ENCODE assay signal across 8 cellular contexts in genomic region chr1:205121660-205122488, GRCh38. TPM values are rescaled to one million over a fixed set of nuclear protein-coding genes. Genes with fewer than 3 reads are reported as not detected.
DNase-seq lines count a peak whose midpoint lies in the region; ATAC-seq and FAIRE-seq lines count a peak whose summit lies in the region.

RBBP5 (minus strand) TSS chr1:205121978; CDS start chr1:205121873, 105 bp downstream.

- H3K9me3 Mint-ChIP-seq in activated CD4-positive, alpha-beta T cell treated with anti-CD3 and anti-CD28 coated beads, Interleukin-2, amount 10 ng/mL, durations not matched to agents 24 days and 14 days = no peaks in the 10 kb centered on the region

- H3K36me3 Mint-ChIP-seq in activated CD4-positive, alpha-beta T cell treated with anti-CD3 and anti-CD28 coated beads, Interleukin-2, amount 10 ng/mL, durations not matched to agents 24 days and 14 days (ENCODE audit: low read depth) = peaks cover 14% of the 10 kb centered on the region

- peak within 1 kb of the TSS; percentile 98 for H3K4me3 Mint-ChIP-seq in activated CD4-positive, alpha-beta T cell treated with anti-CD3 and anti-CD28 coated beads, Interleukin-2, amount 10 ng/mL, durations not matched to agents 24 days and 14 days

- H3K4me3 ChIP-seq in BLaER1 = peak within 1 kb of the TSS; percentile 91

- H3K27me3 Mint-ChIP-seq in activated CD4-positive, alpha-beta T cell treated with anti-CD3 and anti-CD28 coated beads, Interleukin-2, amount 10 ng/mL, durations not matched to agents 24 days and 14 days = no peaks in the 10 kb centered on the region

- H3K4me2 ChIP-seq in BLaER1 = peak within 1 kb of the TSS; percentile 97

- peaks cover 24% of the 10 kb centered on the region for H3K36me3 ChIP-seq in BLaER1

- no peaks in the 10 kb centered on the region for H3K27me3 ChIP-seq in BLaER1

- intact Hi-C loops in activated CD4-positive, alpha-beta T cell treated with anti-CD3 and anti-CD28 coated beads, Interleukin-2, amount 10 ng/mL, durations not matched to agents 24 days and 14 days (cut with micrococcal nuclease) = loop anchor here (1.0 to 5.0 kb wide), 7 partner anchors 19 to 1260 kb away; partner anchors contain the start of genes DSTYK and SNRPE

- H4K20me1 ChIP-seq in BLaER1 = peaks cover 41% of the 10 kb centered on the region

- H3K9ac ChIP-seq in BLaER1 = peak within 1 kb of the TSS; percentile 97

- FAIRE-seq in GM19239 (lab: Jason Lieb, UNC) = peak; percentile 98

- H3K9me3 ChIP-seq in BLaER1 = no peaks in the 10 kb centered on the region

- DNase-seq in GM19239 (ENCODE audit: insufficient read length, low spot score) (peak; percentile 77), NCI-H526 (lab: John Stamatoyannopoulos, UW) (peak; percentile 93), cortex of kidney (lab: John Stamatoyannopoulos, UW) (peak; percentile 7), left kidney (ENCODE audit: low read depth, low spot score) (peak; percentile 98)
- DNase-seq in activated CD4-positive, alpha-beta T cell treated with anti-CD3 and anti-CD28 coated beads, Interleukin-2, amount 10 ng/mL, durations not matched to agents 24 days and 14 days = peak; percentile 98
- DNase-seq in stimulated activated CD4-positive, alpha-beta T cell treated with anti-CD3 and anti-CD28 coated beads, Interleukin-2, amount 100 ng/mL, for 4 hours (ENCODE audit: low read depth) = peak; percentile 91

- peak within 1 kb of the TSS; percentile 96 for H3K27ac ChIP-seq in BLaER1

- H3K4me1 Mint-ChIP-seq in activated CD4-positive, alpha-beta T cell treated with anti-CD3 and anti-CD28 coated beads, Interleukin-2, amount 10 ng/mL, durations not matched to agents 24 days and 14 days = peaks cover 34% of the 10 kb centered on the region

- ATAC-seq in HG03460 (IDR thresholded peaks at IDR 0.05; ENCODE audit: unreplicated experiment) = peak; percentile 87

- peaks cover 26% of the 10 kb centered on the region for H3K4me1 ChIP-seq in BLaER1

- H3K27ac Mint-ChIP-seq in activated CD4-positive, alpha-beta T cell treated with anti-CD3 and anti-CD28 coated beads, Interleukin-2, amount 10 ng/mL, durations not matched to agents 24 days and 14 days = peak within 1 kb of the TSS; percentile 98

RNA-seq across cellular contexts. Expression of gene RBBP5, which starts in this region (rescaled TPM):
- total RNA-seq in activated CD4-positive, alpha-beta T cell treated with anti-CD3 and anti-CD28 coated beads, Interleukin-2, amount 10 ng/mL, durations not matched to agents 24 days and 14 days = 24.0 and 27.2 TPM in 2 replicates

Comparison
In these comparisons a context has a peak if more than half of its experiments do, and no peak if none do; other contexts are left out.
1. Peak in every context shown above with its lines: DNase-seq, ATAC-seq, H3K4me3 ChIP-seq and H3K27ac ChIP-seq.
2. DNase-seq: peak in every context shown above with its lines; median percentile 98 in activated CD4-positive, alpha-beta T cell treated with anti-CD3 and anti-CD28 coated beads, Interleukin-2, amount 10 ng/mL, durations not matched to agents 24 days and 14 days; 98 in left kidney; 93 in NCI-H526; 91 in stimulated activated CD4-positive, alpha-beta T cell treated with anti-CD3 and anti-CD28 coated beads, Interleukin-2, amount 100 ng/mL, for 4 hours; 77 in GM19239; 7 in cortex of kidney.